In genomic region chr9:117000196-117000723, GRCh38 we compare ENCODE assay signal across 23 cellular contexts.
A peak's percentile ranks its signal among the peaks of the same experiment; 100 is the strongest.
DNase-seq lines count a peak whose midpoint lies in the region; ATAC-seq, FAIRE-seq and TF ChIP-seq lines count a peak whose summit lies in the region.
"Had no signal": no experiment of that assay in that cellular context is flagged by ENCODE, and none has a peak within 500 bp of the region (broad histone marks: within the 10 kb centered on the region; RNA-seq: fewer than 3 reads in every experiment).

No MANE protein-coding gene starts in this region.

- H4K91ac ChIP-seq in H1 (replicated peaks; ENCODE audit: insufficient read length, low read length) = no peak overlapping the region

- H3K4me1 ChIP-seq in HepG2 (ENCODE audit: insufficient read depth, low read length) (no peaks in the 10 kb centered on the region), right lobe of liver (no peaks in the 10 kb centered on the region), H1 (replicated peaks in 1 of 4; ENCODE audit: control insufficient read depth in 3 of 4, insufficient read depth in 4 of 4, low read length in 3 of 4) (no peaks in the 10 kb centered on the region)
- H3K4me1 ChIP-seq: BE2C, Caco-2 had no signal

- no peak overlapping the region for H3K18ac ChIP-seq in H1 (ENCODE audit: extremely low read depth, low read length)

- H3K4me3 ChIP-seq in HepG2 (replicated peaks in 1 of 3; ENCODE audit: insufficient read depth in 1 of 3, low read depth in 2 of 3, low read length in 3 of 3) (no peak overlapping the region), right lobe of liver (no peak overlapping the region), H1 (ENCODE audit: extremely low read depth in 1 of 4, insufficient read depth in 2 of 4, low read depth in 3 of 4, low read length in 4 of 4) (no peak overlapping the region)
- H3K4me3 ChIP-seq: GM12878, GM23338 had no signal

- no peak overlapping the region for H3K4ac ChIP-seq in H1 (replicated peaks; ENCODE audit: insufficient read length, low read depth, low read length)

- 17% methylated on average over 2 of the region's 2 CpGs for WGBS in HepG2 (ENCODE audit: low lambda C conversion rate)
- WGBS in right lobe of liver (ENCODE audit: insufficient coverage, low coverage, low lambda C conversion rate, missing lambda C conversion rate) = 79% methylated on average over 2 of the region's 2 CpGs
- WGBS in H1 (ENCODE audit: extremely low coverage in 1 of 2, insufficient coverage in 1 of 2, insufficient read length in 1 of 2, insufficient replicate concordance in 2 of 2, low coverage in 1 of 2, low lambda C conversion rate in 2 of 2, missing lambda C conversion rate in 1 of 2), 2 experiments = 93% methylated on average over 2 of the region's 2 CpGs; no CpG with 5 or more reads in 1 of the 2 experiments

- TF ChIP-seq RAD21 in HepG2 (CRISPR knock-in tag; IDR thresholded peaks at IDR 0.05) = no peak
- TF ChIP-seq RAD21 in H1 (IDR thresholded peaks at IDR 0.05 in 1 of 2, conservative IDR thresholded peaks at IDR 0.05 in 1 of 2; ENCODE audit: low read depth in 2 of 2, low read length in 2 of 2) = no peak

- in situ Hi-C loops in HepG2 (cut with HindIII; ENCODE audit: extremely low pct_ligation_motif_present, low pct_unique_long_range_greater_than_20kb) = no loop called here

- CTCF ChIA-PET in HepG2 (lab: Yijun Ruan, JAX; ENCODE audit: low intra/inter-chr PET ratio, low total read pairs) (no interaction called here), H1 (lab: Charles Lee; ENCODE audit: partially characterized antibody) (interaction anchor here (0.9 to 2.3 kb wide), 3 partner anchors 10 to 27 kb away, joined by 3 to 8 read pairs (median 3); no protein-coding TSS in a partner anchor)

- no peaks in the 10 kb centered on the region for H3K9me3 ChIP-seq in HepG2 (ENCODE audit: low read length)
- H3K9me3 ChIP-seq in right lobe of liver = no peaks in the 10 kb centered on the region
- H3K9me3 ChIP-seq in H1 (ENCODE audit: insufficient read depth in 2 of 2, low read depth in 1 of 2, low read length in 1 of 2) = no peaks in the 10 kb centered on the region
- H3K9me3 ChIP-seq: BE2C, Caco-2 had no signal

- H3K14ac ChIP-seq in H1 (ENCODE audit: insufficient read length) = no peak overlapping the region

- H3K27me3 ChIP-seq in HepG2 (ENCODE audit: control insufficient read depth in 1 of 2, insufficient read depth in 2 of 2, low read length in 2 of 2) (no peaks in the 10 kb centered on the region), right lobe of liver (no peaks in the 10 kb centered on the region), H1 (replicated peaks in 1 of 4; ENCODE audit: control insufficient read depth in 3 of 4, extremely low read depth in 1 of 4, insufficient read depth in 3 of 4, low read length in 3 of 4) (no peaks in the 10 kb centered on the region)
- H3K27me3 ChIP-seq: BE2C had no signal

- H3K27me3 Mint-ChIP-seq in type B pancreatic cell = no peaks in the 10 kb centered on the region
- H3K27me3 Mint-ChIP-seq: CD4-positive, CD25-positive, alpha-beta regulatory T cell had no signal

- no peak overlapping the region for H2BK15ac ChIP-seq in H1 (ENCODE audit: low read length)

- POLR2A ChIA-PET in HepG2 (lab: Yijun Ruan, JAX) = no interaction called here
- POLR2A ChIA-PET in H1 (lab: Charles Lee; ENCODE audit: partially characterized antibody) = no interaction called here

- no peak overlapping the region for H3K27ac Mint-ChIP-seq in type B pancreatic cell
- H3K27ac Mint-ChIP-seq: CD4-positive, CD25-positive, alpha-beta regulatory T cell; GM23338; HFFc6 had no signal

- H3K79me2 ChIP-seq in HepG2 (ENCODE audit: insufficient read depth, low read length) (no peaks in the 10 kb centered on the region), H1 (ENCODE audit: control insufficient read depth in 1 of 2, insufficient read depth in 2 of 2, low read length in 2 of 2) (no peaks in the 10 kb centered on the region)

- DNase-seq in HepG2 (ENCODE audit: low spot score) (no peak), right lobe of liver (no peak), H1 (ENCODE audit: low read depth in 1 of 2, low spot score in 2 of 2) (no peak), kidney glomerular epithelial cell (lab: John Stamatoyannopoulos, UW) (peak; percentile 83), type B pancreatic cell (ENCODE audit: extremely low spot score, unreplicated experiment) (no peak), HPDE6-E6E7 (ENCODE audit: extremely low spot score) (no peak)
- DNase-seq: BE2C; C1 segment of cervical spinal cord; Caco-2; CD4-positive, CD25-positive, alpha-beta regulatory T cell; DMS153; DND-41; EL; H7; HFFc6; KG1 had no signal

- H3K27ac ChIP-seq in HepG2 (ENCODE audit: extremely low read length, insufficient read depth, low read length) = no peak overlapping the region
- no peak overlapping the region for H3K27ac ChIP-seq in right lobe of liver
- no peak overlapping the region for H3K27ac ChIP-seq in H1 (ENCODE audit: low read depth, low read length)
- H3K27ac ChIP-seq: HL-60 had no signal

- H3K79me1 ChIP-seq in H1 (ENCODE audit: low read depth, low read length) = no peaks in the 10 kb centered on the region

- no peak for ATAC-seq in HepG2
- no peak for ATAC-seq in right lobe of liver
- no peak for ATAC-seq in GM21737 (IDR thresholded peaks at IDR 0.05; ENCODE audit: unreplicated experiment)
- ATAC-seq: GM12878, GM23338, HCT116 had no signal

- no peak overlapping the region for H3K9ac ChIP-seq in HepG2 (ENCODE audit: insufficient read depth, low read depth, low read length)
- H3K9ac ChIP-seq in H1 (replicated peaks in 1 of 4; ENCODE audit: extremely low read depth in 1 of 4, low read depth in 3 of 4, low read length in 3 of 4) = no peak overlapping the region

- TF ChIP-seq POLR2A in HepG2 (IDR thresholded peaks at IDR 0.05; ENCODE audit: insufficient read depth in 1 of 2, low read depth in 2 of 2, low read length in 2 of 2) (no peak), right lobe of liver (IDR thresholded peaks at IDR 0.05) (no peak), H1 (IDR thresholded peaks at IDR 0.05; ENCODE audit: control extremely low read depth in 1 of 2, low read depth in 2 of 2, low read length in 2 of 2) (no peak)

- H4K20me1 ChIP-seq in HepG2 (ENCODE audit: insufficient read depth, low read length) (no peaks in the 10 kb centered on the region), H1 (replicated peaks in 1 of 2; ENCODE audit: control insufficient read depth in 1 of 2, insufficient read depth in 2 of 2, low read length in 2 of 2) (no peaks in the 10 kb centered on the region)

- no peak for TF ChIP-seq EP300 in HepG2 (IDR thresholded peaks at IDR 0.05; ENCODE audit: low read depth in 2 of 2, low read length in 2 of 2)
- no peak for TF ChIP-seq EP300 in HepG2 (CRISPR knock-in tag; IDR thresholded peaks at IDR 0.05; ENCODE audit: borderline replicate concordance)
- TF ChIP-seq EP300 in H1 (IDR thresholded peaks at IDR 0.05; ENCODE audit: borderline replicate concordance in 1 of 2, low read depth in 2 of 2, low read length in 2 of 2) = no peak

- no peak overlapping the region for H3K23ac ChIP-seq in H1 (ENCODE audit: insufficient read length)

- no TSS peak for BruUV-seq in HepG2 (replicated peaks; lab: Mats Ljungman, UMichigan)

- no peak overlapping the region for H3K4me3 Mint-ChIP-seq in type B pancreatic cell
- H3K4me3 Mint-ChIP-seq: CD4-positive, CD25-positive, alpha-beta regulatory T cell; GM23338; HFFc6 had no signal

- no peaks in the 10 kb centered on the region for H3K23me2 ChIP-seq in H1 (ENCODE audit: low read depth, low read length)

- no peaks in the 10 kb centered on the region for H3K9me3 Mint-ChIP-seq in type B pancreatic cell
- H3K9me3 Mint-ChIP-seq: GM23338 had no signal

- no peak overlapping the region for H2AK5ac ChIP-seq in H1 (ENCODE audit: low read depth, low read length)

- no peak overlapping the region for H4K5ac ChIP-seq in H1 (ENCODE audit: insufficient read length, low read depth, low read length)

- no peaks in the 10 kb centered on the region for H3K4me1 Mint-ChIP-seq in type B pancreatic cell (ENCODE audit: unreplicated experiment)
- H3K4me1 Mint-ChIP-seq: CD4-positive, CD25-positive, alpha-beta regulatory T cell; GM23338 had no signal

- intact Hi-C loops in HepG2 (cut with micrococcal nuclease; ENCODE audit: unreplicated experiment) = no loop called here
- intact Hi-C loops in right lobe of liver (cut with DNase I) = no loop called here

- H3K36me3 Mint-ChIP-seq in type B pancreatic cell = no peaks in the 10 kb centered on the region
- H3K36me3 Mint-ChIP-seq: CD4-positive, CD25-positive, alpha-beta regulatory T cell had no signal

- no peak overlapping the region for H4K8ac ChIP-seq in H1 (ENCODE audit: extremely low read depth, insufficient read depth, low read length)

- H2BK5ac ChIP-seq in H1 (ENCODE audit: low read depth, low read length) = no peak overlapping the region

- H3K56ac ChIP-seq in H1 (replicated peaks; ENCODE audit: insufficient read length, low read depth, low read length) = no peak overlapping the region

- H3K36me3 ChIP-seq in HepG2 (replicated peaks in 1 of 2; ENCODE audit: control insufficient read depth in 1 of 2, insufficient read depth in 2 of 2, low read length in 2 of 2) (no peaks in the 10 kb centered on the region), right lobe of liver (no peaks in the 10 kb centered on the region), H1 (ENCODE audit: control insufficient read depth in 2 of 4, insufficient read depth in 4 of 4, low read length in 3 of 4) (no peaks in the 10 kb centered on the region)

- H3K4me2 ChIP-seq in HepG2 (ENCODE audit: low read depth, low read length) (no peak overlapping the region), H1 (ENCODE audit: insufficient read depth in 1 of 2, low read depth in 2 of 2, low read length in 2 of 2) (no peak overlapping the region)
- H3K4me2 ChIP-seq: GM23338 had no signal

- no peak for FAIRE-seq in HepG2 (lab: Jason Lieb, UNC)
- no peak for FAIRE-seq in H1 (lab: Jason Lieb, UNC)
- FAIRE-seq: GM12878, GM19239, HTR-8/SVneo had no signal

- H2AFZ ChIP-seq in HepG2 (ENCODE audit: low read length) (no peak overlapping the region), H1 (ENCODE audit: low read length) (no peak overlapping the region)
- H2AFZ ChIP-seq: GM23338 had no signal

- no peak overlapping the region for H2BK12ac ChIP-seq in H1 (ENCODE audit: low read depth, low read length)

- no peak overlapping the region for H2BK120ac ChIP-seq in H1 (replicated peaks; ENCODE audit: low read depth, low read length)

- H2BK20ac ChIP-seq in H1 (ENCODE audit: low read length) = no peak overlapping the region

- TF ChIP-seq CTCF in HepG2 (CRISPR knock-in tag; IDR thresholded peaks at IDR 0.05) (no peak), right lobe of liver (IDR thresholded peaks at IDR 0.05) (no peak), H1 (IDR thresholded peaks at IDR 0.05; ENCODE audit: control extremely low read depth in 1 of 3, insufficient read depth in 1 of 3, low read depth in 1 of 3, low read length in 3 of 3) (no peak), type B pancreatic cell (conservative IDR thresholded peaks at IDR 0.05) (no peak)

TF ChIP-seq in H1, 55 proteins besides CTCF, POLR2A, EP300 and RAD21:
- TF ChIP-seq SAP30 (IDR thresholded peaks at IDR 0.05; ENCODE audit: insufficient read depth, insufficient replicate concordance, low read length) (no peak), CEBPB (IDR thresholded peaks at IDR 0.05; ENCODE audit: low read depth, low read length) (peak; percentile 50; the same call in 1 of the 2 replicates)

Comparison
In these comparisons a context has a peak if more than half of its experiments do, and no peak if none do; other contexts are left out.
1. Of the 41 proteins assayed by ChIP-seq in both HepG2 and H1: peak only in HepG2: none; only in H1: none; in both: CEBPB; in neither: 40.